Comparison of ENCODE assay signal across 10 cellular contexts in the genomic region with DNA sequence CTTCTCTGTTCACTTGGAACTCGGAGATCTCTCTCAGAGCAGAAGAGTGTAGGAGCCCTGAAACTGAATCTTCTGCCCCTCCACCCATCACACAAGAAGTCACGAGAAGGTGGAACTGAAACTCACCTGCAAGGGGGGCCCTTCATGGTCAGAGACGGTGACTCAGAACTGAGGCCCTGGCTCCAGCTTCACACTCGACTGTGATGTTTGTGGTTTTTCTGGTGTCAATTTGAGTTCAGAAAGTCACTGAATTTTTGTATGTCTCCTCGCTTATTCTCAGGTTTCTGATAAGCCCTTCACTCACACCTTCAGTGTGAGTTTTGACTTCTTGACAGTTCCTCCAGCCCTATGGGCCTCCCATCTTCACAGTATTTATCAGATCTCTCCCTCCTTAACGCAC. TPM values are rescaled to one million over a fixed set of nuclear protein-coding genes. Genes with fewer than 3 reads are reported as not detected.
DNase-seq lines count a peak whose midpoint lies in the region; ATAC-seq and TF ChIP-seq lines count a peak whose summit lies in the region.
"Had no signal": no experiment of that assay in that cellular context is flagged by ENCODE, and none has a peak within 500 bp of the region (broad histone marks: within the 10 kb centered on the region; RNA-seq: fewer than 3 reads in every experiment).

No MANE protein-coding gene starts in this region.

- H3K27ac ChIP-seq in mucosa of rectum (ENCODE audit: low read depth in 2 of 2, low read length in 2 of 2) (peak overlapping the region; percentile 13 to 23), colonic mucosa (no peak overlapping the region), testis (no peak overlapping the region), hepatocyte (no peak overlapping the region)
- H3K27ac ChIP-seq: thyroid gland had no signal

- H3K4me3 ChIP-seq in mucosa of rectum (ENCODE audit: low read length in 2 of 2): no peak overlapping the region
- no peak overlapping the region for H3K4me3 ChIP-seq in colonic mucosa
- H3K4me3 ChIP-seq in testis: no peak overlapping the region
- no peak overlapping the region for H3K4me3 ChIP-seq in MG63
- H3K4me3 ChIP-seq in hepatocyte: no peak overlapping the region
- H3K4me3 ChIP-seq: thyroid gland had no signal

- H3K4me1 ChIP-seq in mucosa of rectum (ENCODE audit: control insufficient read depth in 2 of 2, insufficient read depth in 2 of 2, low read length in 2 of 2) (peaks cover 0 to 5% of the 10 kb centered on the region in 2 donors), colonic mucosa (no peaks in the 10 kb centered on the region), testis (no peaks in the 10 kb centered on the region), hepatocyte (ENCODE audit: insufficient read depth) (no peaks in the 10 kb centered on the region)
- H3K4me1 ChIP-seq: thyroid gland had no signal

- DNase-seq in colonic mucosa (no peak), testis (no peak), MG63 (no peak), hepatocyte (ENCODE audit: low spot score) (no peak)
- DNase-seq: NCI-H2171 treated with DMSO at 0.1 percent for 48 hours, thyroid gland had no signal

- TF ChIP-seq CTCF in colonic mucosa (IDR thresholded peaks at IDR 0.05) (no peak), testis (IDR thresholded peaks at IDR 0.05) (no peak), hepatocyte (IDR thresholded peaks at IDR 0.05; ENCODE audit: poor library complexity) (no peak)

- H2AFZ ChIP-seq in hepatocyte: no peak overlapping the region

- no peak overlapping the region for H3K4me2 ChIP-seq in hepatocyte

- 70 to 75% methylated on average over 6 of the region's 6 CpGs for WGBS in testis, 2 donors
- 52% methylated on average over 6 of the region's 6 CpGs for WGBS in hepatocyte (ENCODE audit: low lambda C conversion rate, missing lambda C conversion rate)

- no peaks in the 10 kb centered on the region for H3K79me2 ChIP-seq in hepatocyte

- H3K9me3 ChIP-seq in mucosa of rectum (ENCODE audit: control insufficient read depth in 2 of 2, low read length in 2 of 2) (no peaks in the 10 kb centered on the region), colonic mucosa (no peaks in the 10 kb centered on the region), testis (no peaks in the 10 kb centered on the region), MG63 (no peaks in the 10 kb centered on the region), hepatocyte (ENCODE audit: low read depth) (no peaks in the 10 kb centered on the region)
- H3K9me3 ChIP-seq: thyroid gland had no signal

- H4K20me1 ChIP-seq in hepatocyte (ENCODE audit: insufficient read depth, poor library complexity, severe bottlenecking): no peaks in the 10 kb centered on the region

- ATAC-seq in GM18867 (IDR thresholded peaks at IDR 0.05; ENCODE audit: unreplicated experiment): peak; percentile 93
- peak; percentile 90 for ATAC-seq in GM21619 (IDR thresholded peaks at IDR 0.05; ENCODE audit: unreplicated experiment)
- ATAC-seq in HG03521 (IDR thresholded peaks at IDR 0.05; ENCODE audit: unreplicated experiment): peak; percentile 86

- H3K9me2 ChIP-seq in hepatocyte (replicated peaks; ENCODE audit: insufficient read depth): no peaks in the 10 kb centered on the region

- no peak for TF ChIP-seq POLR2A in testis (IDR thresholded peaks at IDR 0.05)

- H3K36me3 ChIP-seq in mucosa of rectum (ENCODE audit: control insufficient read depth in 2 of 2, insufficient read depth in 2 of 2, low read length in 2 of 2) (no peaks in the 10 kb centered on the region), colonic mucosa (no peaks in the 10 kb centered on the region), testis (ENCODE audit: low read depth, missing control alignments) (no peaks in the 10 kb centered on the region), MG63 (no peaks in the 10 kb centered on the region), hepatocyte (replicated peaks; ENCODE audit: insufficient read depth, low read depth) (no peaks in the 10 kb centered on the region)
- H3K36me3 ChIP-seq: thyroid gland had no signal

- no peak overlapping the region for H3K9ac ChIP-seq in mucosa of rectum (ENCODE audit: low read depth in 1 of 2, low read length in 2 of 2)
- H3K9ac ChIP-seq in colonic mucosa (ENCODE audit: low read depth in 2 of 2, low read length in 2 of 2): no peak overlapping the region

- intact Hi-C loops in colonic mucosa (cut with DNase I): no loop called here
- intact Hi-C loops in testis (cut with DNase I; ENCODE audit: low total_unique reads): no loop called here

- no peaks in the 10 kb centered on the region for H3K27me3 ChIP-seq in mucosa of rectum (ENCODE audit: control insufficient read depth in 2 of 2, insufficient read depth in 2 of 2, low read length in 2 of 2)
- H3K27me3 ChIP-seq in colonic mucosa: no peaks in the 10 kb centered on the region
- no peaks in the 10 kb centered on the region for H3K27me3 ChIP-seq in testis
- H3K27me3 ChIP-seq in MG63: no peaks in the 10 kb centered on the region
- H3K27me3 ChIP-seq in hepatocyte: no peaks in the 10 kb centered on the region
- H3K27me3 ChIP-seq: thyroid gland had no signal

RNA-seq across cellular contexts. Expression of a gene that starts 23.1 kb away (rescaled TPM):
- total RNA-seq in colonic mucosa (not detected), testis (not detected), hepatocyte (not detected in 2 replicates)
- polyA plus RNA-seq in testis (ENCODE audit: insufficient read depth, low read depth, low replicate concordance) (not detected), hepatocyte (not detected in 2 replicates)
- total RNA-seq in MG63 (2014; rRNA removed; shearing (Covaris generic); ENCODE audit: low replicate concordance): not detected in 2 replicates

RNA-seq across cellular contexts. Expression of a gene that starts 36.0 kb away (rescaled TPM):
- total RNA-seq in colonic mucosa (1 to 10 TPM; 5.7 to 8.1 TPM), testis (10 to 100 TPM; 12.1 to 12.3 TPM), hepatocyte (3.9 and 4.1 TPM in 2 replicates)
- polyA plus RNA-seq in testis (ENCODE audit: insufficient read depth, low read depth, low replicate concordance) (11.0 TPM), hepatocyte (0.67 and 1.1 TPM in 2 replicates)
- total RNA-seq in MG63 (2014; rRNA removed; shearing (Covaris generic); ENCODE audit: low replicate concordance): 2.9 and 10.9 TPM in 2 replicates

RNA-seq across cellular contexts. Expression of a gene that starts 39.5 kb away (rescaled TPM):
- 1 to 10 TPM; 1.1 to 1.5 TPM for total RNA-seq in colonic mucosa
- total RNA-seq in testis: 1 to 10 TPM; 3.7 to 5.7 TPM
- polyA plus RNA-seq in testis (ENCODE audit: insufficient read depth, low read depth, low replicate concordance): 1.5 TPM
- total RNA-seq in MG63 (2014; rRNA removed; shearing (Covaris generic); ENCODE audit: low replicate concordance): not detected in 2 replicates
- 0.13 TPM in 1 of 2 replicates, not detected in the other for total RNA-seq in hepatocyte
- 0.15 and 0.47 TPM in 2 replicates for polyA plus RNA-seq in hepatocyte

Comparison
In these comparisons a context has a peak if more than half of its experiments do, and no peak if none do; other contexts are left out.
1. H3K27ac ChIP-seq: peak in mucosa of rectum (2 of 2); none in colonic mucosa (single experiment), testis (0 of 2) and hepatocyte (single experiment).
2. Peak in every context shown above with its lines, with median percentiles within 50 percentile points of each other: ATAC-seq.